In the genomic region with DNA sequence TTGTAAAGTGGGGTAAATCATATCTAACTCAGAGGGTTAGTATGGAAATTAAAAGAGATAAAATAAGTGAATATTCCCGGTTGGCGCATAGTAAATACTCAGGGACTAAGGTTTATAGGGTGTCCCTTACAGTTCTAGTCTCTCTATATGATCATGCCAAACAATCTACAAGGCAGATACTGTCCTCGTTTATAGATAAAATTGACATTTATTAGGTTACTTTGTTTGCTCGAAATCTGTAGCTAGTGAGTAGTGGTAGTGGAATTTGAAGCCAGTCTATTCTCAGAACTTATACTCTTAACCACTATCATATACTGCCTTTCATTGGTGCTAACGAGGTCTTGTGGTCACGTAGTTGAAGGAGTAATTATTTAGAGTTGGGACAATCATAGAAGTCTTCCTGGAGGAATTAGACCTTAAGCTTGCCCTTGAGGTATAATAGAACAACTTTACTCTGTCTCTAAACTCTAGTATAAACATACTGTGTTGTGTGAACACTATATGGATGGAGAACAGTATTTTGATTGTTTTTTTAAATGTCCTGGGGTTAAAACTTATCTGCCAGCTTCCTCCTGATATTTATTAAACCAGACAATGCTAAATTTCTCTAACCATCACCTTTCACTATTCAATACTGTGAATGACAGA, we compare ENCODE assay signal across 1 cellular context.
TF ChIP-seq lines count a peak whose summit lies in the region.

No MANE protein-coding gene starts in this region.

TF ChIP-seq in GM23338, 12 proteins besides CTCF, POLR2A, EP300 and RAD21:
- TF ChIP-seq CREB1 (CRISPR knock-in tag; IDR thresholded peaks at IDR 0.05; ENCODE audit: low read depth), result no peak
TF ChIP-seq in GM23338: peak in this region for 0.
